In genomic region chr14:35390577-35391387, GRCh38 we compare ENCODE assay signal across 10 cellular contexts. TPM values are rescaled to one million over a fixed set of nuclear protein-coding genes. Genes with fewer than 3 reads are reported as not detected.
DNase-seq lines count a peak whose midpoint lies in the region; ATAC-seq, FAIRE-seq and TF ChIP-seq lines count a peak whose summit lies in the region.
"Had no signal": no experiment of that assay in that cellular context is flagged by ENCODE, and none has a peak within 500 bp of the region (broad histone marks: within the 10 kb centered on the region; RNA-seq: fewer than 3 reads in every experiment).

No MANE protein-coding gene starts in this region.

- no peaks in the 10 kb centered on the region for H3K27me3 Mint-ChIP-seq in activated CD8-positive, alpha-beta memory T cell treated with anti-CD3 and anti-CD28 coated beads, Interleukin-2, amount 10 ng/mL, durations not matched to agents 7 days and 5 days
- no peaks in the 10 kb centered on the region for H3K27me3 Mint-ChIP-seq in stimulated activated naive CD8-positive, alpha-beta T cell treated with anti-CD3 and anti-CD28 coated beads, Interleukin-15, amount 100 ng/mL, for 72 hours

- no peak for TF ChIP-seq CTCF in GM12878 (IDR thresholded peaks at IDR 0.05 in 2 of 3, conservative IDR thresholded peaks at IDR 0.05 in 1 of 3; ENCODE audit: control insufficient read depth in 2 of 3, extremely low read depth in 1 of 3, insufficient read depth in 1 of 3, low read depth in 3 of 3, low read length in 3 of 3)

- no peak overlapping the region for H3K27ac ChIP-seq in GM12878 (ENCODE audit: control insufficient read depth, insufficient read depth)
- H3K27ac ChIP-seq: adrenal gland had no signal

- no peaks in the 10 kb centered on the region for H3K36me3 ChIP-seq in GM12878 (ENCODE audit: control insufficient read depth in 2 of 2, insufficient read depth in 2 of 2, low read length in 1 of 2)
- H3K36me3 ChIP-seq: adrenal gland had no signal

- peak; percentile 13 for FAIRE-seq in GM12878 (lab: Jason Lieb, UNC)

- BruUV-seq in GM12878 (replicated peaks; lab: Mats Ljungman, UMichigan) = no TSS peak

- 51% methylated on average over 9 of the region's 9 CpGs for WGBS in GM12878 (ENCODE audit: insufficient coverage, insufficient replicate concordance, low lambda C conversion rate, missing lambda C conversion rate)

- TF ChIP-seq POLR2A in GM12878 (IDR thresholded peaks at IDR 0.05; ENCODE audit: low read depth, low read length) = no peak

- H3K9me3 Mint-ChIP-seq in activated CD8-positive, alpha-beta memory T cell treated with anti-CD3 and anti-CD28 coated beads, Interleukin-2, amount 10 ng/mL, durations not matched to agents 7 days and 5 days (ENCODE audit: low read depth) = no peaks in the 10 kb centered on the region
- H3K9me3 Mint-ChIP-seq in stimulated activated naive CD8-positive, alpha-beta T cell treated with anti-CD3 and anti-CD28 coated beads, Interleukin-15, amount 100 ng/mL, for 72 hours = no peaks in the 10 kb centered on the region

- no peaks in the 10 kb centered on the region for H3K79me2 ChIP-seq in GM12878 (ENCODE audit: control insufficient read depth, insufficient read depth, low read length)

- no peak for TF ChIP-seq RAD21 in GM12878 (IDR thresholded peaks at IDR 0.05; ENCODE audit: insufficient read depth, low read depth, low read length)

- RAD21 ChIA-PET in GM12878 (lab: Charles Lee; ENCODE audit: unreplicated experiment) = no interaction called here

- no peaks in the 10 kb centered on the region for H4K20me1 ChIP-seq in GM12878 (ENCODE audit: control insufficient read depth, insufficient read depth)

- no peak overlapping the region for H3K27ac Mint-ChIP-seq in activated CD8-positive, alpha-beta memory T cell treated with anti-CD3 and anti-CD28 coated beads, Interleukin-2, amount 10 ng/mL, durations not matched to agents 7 days and 5 days
- H3K27ac Mint-ChIP-seq in stimulated activated naive CD8-positive, alpha-beta T cell treated with anti-CD3 and anti-CD28 coated beads, Interleukin-15, amount 100 ng/mL, for 72 hours = peak overlapping the region in 1 of 2 donors; percentile 79

- peaks cover 24% of the 10 kb centered on the region for H3K4me1 Mint-ChIP-seq in activated CD8-positive, alpha-beta memory T cell treated with anti-CD3 and anti-CD28 coated beads, Interleukin-2, amount 10 ng/mL, durations not matched to agents 7 days and 5 days
- peaks cover 24% of the 10 kb centered on the region for H3K4me1 Mint-ChIP-seq in stimulated activated naive CD8-positive, alpha-beta T cell treated with anti-CD3 and anti-CD28 coated beads, Interleukin-15, amount 100 ng/mL, for 72 hours

- no peaks in the 10 kb centered on the region for H3K4me1 ChIP-seq in GM12878 (ENCODE audit: control insufficient read depth, insufficient read depth, low read length)

- no peaks in the 10 kb centered on the region for H3K9me3 ChIP-seq in GM12878 (replicated peaks; ENCODE audit: control insufficient read depth, insufficient read depth, low read length)
- H3K9me3 ChIP-seq: adrenal gland had no signal

- intact Hi-C loops in GM12878 (cut with micrococcal nuclease; ENCODE audit: unreplicated experiment) = no loop called here

- H3K4me3 ChIP-seq in GM12878 = no peak overlapping the region
- H3K4me3 ChIP-seq: adrenal gland had no signal

- peak; percentile 80 for DNase-seq in activated CD8-positive, alpha-beta memory T cell treated with anti-CD3 and anti-CD28 coated beads, Interleukin-2, amount 10 ng/mL, durations not matched to agents 7 days and 5 days
- no peak for DNase-seq in activated CD8-positive, alpha-beta memory T cell treated with anti-CD3 and anti-CD28 coated beads, Interleukin-2, amount 50 U/mL, for 4 hours
- DNase-seq in HT-29 (ENCODE audit: low spot score) (peak; percentile 61), GM12878 (ENCODE audit: low read depth, low spot score) (no peak), DMS114 treated with DMSO at 0.1 percent for 48 hours (lab: John Stamatoyannopoulos, UW; ENCODE audit: unreplicated experiment) (no peak), cerebellum (ENCODE audit: low spot score) (no peak)
- DNase-seq in stimulated activated naive CD8-positive, alpha-beta T cell treated with anti-CD3 and anti-CD28 coated beads, Interleukin-15, amount 100 ng/mL, for 72 hours = no peak
- DNase-seq: GDM1 had no signal

- H3K4me2 ChIP-seq in GM12878 (ENCODE audit: control insufficient read depth, insufficient read depth) = no peak overlapping the region

- CTCF ChIA-PET in activated CD8-positive, alpha-beta memory T cell treated with anti-CD3 and anti-CD28 coated beads, Interleukin-2, amount 10 ng/mL, durations not matched to agents 7 days and 5 days (lab: Charles Lee) = interaction anchor here (0.8 to 5.1 kb wide), 3 partner anchors 13 to 26 kb away, joined by 3 to 26 read pairs (median 3); partner anchors contain the start of gene NFKBIA
- CTCF ChIA-PET in GM12878 (lab: Yijun Ruan, JAX) = no interaction called here

- POLR2A ChIA-PET in GM12878 (lab: Charles Lee) = no interaction called here

- SMC1A ChIA-PET in GM12878 (lab: Charles Lee; ENCODE audit: uncharacterized antibody, unreplicated experiment) = no interaction called here

- H3K36me3 Mint-ChIP-seq in activated CD8-positive, alpha-beta memory T cell treated with anti-CD3 and anti-CD28 coated beads, Interleukin-2, amount 10 ng/mL, durations not matched to agents 7 days and 5 days = no peaks in the 10 kb centered on the region

- no peak for TF ChIP-seq EP300 in GM12878 (IDR thresholded peaks at IDR 0.05; ENCODE audit: borderline replicate concordance in 1 of 2, control insufficient read depth in 1 of 2, low read depth in 2 of 2, low read length in 2 of 2)

- no peak overlapping the region for H3K4me3 Mint-ChIP-seq in activated CD8-positive, alpha-beta memory T cell treated with anti-CD3 and anti-CD28 coated beads, Interleukin-2, amount 10 ng/mL, durations not matched to agents 7 days and 5 days
- no peak overlapping the region for H3K4me3 Mint-ChIP-seq in stimulated activated naive CD8-positive, alpha-beta T cell treated with anti-CD3 and anti-CD28 coated beads, Interleukin-15, amount 100 ng/mL, for 72 hours

- no peak overlapping the region for H2AFZ ChIP-seq in GM12878 (ENCODE audit: control insufficient read depth, low read depth, low read length)

- in situ Hi-C loops in GM12878 (cut with MboI) = no loop called here

- no peak overlapping the region for H3K9ac ChIP-seq in GM12878 (ENCODE audit: control insufficient read depth, insufficient read depth, low read length)

- H3K27me3 ChIP-seq in GM12878 (replicated peaks in 1 of 2; ENCODE audit: control insufficient read depth in 2 of 2, insufficient read depth in 2 of 2, low read length in 1 of 2) = no peaks in the 10 kb centered on the region
- H3K27me3 ChIP-seq: adrenal gland had no signal

- peak; percentile 88 for ATAC-seq in activated CD8-positive, alpha-beta memory T cell treated with anti-CD3 and anti-CD28 coated beads, Interleukin-2, amount 10 ng/mL, durations not matched to agents 7 days and 5 days
- ATAC-seq in GM12878 (peak; percentile 74), GM18519 (IDR thresholded peaks at IDR 0.05; ENCODE audit: low FRiP score, unreplicated experiment) (no peak)
- peak; percentile 50 for ATAC-seq in stimulated activated naive CD8-positive, alpha-beta T cell treated with anti-CD3 and anti-CD28 coated beads, Interleukin-15, amount 100 ng/mL, for 72 hours

TF ChIP-seq in GM12878, 131 proteins besides CTCF, POLR2A, EP300 and RAD21 (continues in another document):
- TF ChIP-seq JUND (IDR thresholded peaks at IDR 0.05; ENCODE audit: low read depth, low read length) (no peak), RUNX3 (IDR thresholded peaks at IDR 0.05; ENCODE audit: low read length) (peak; percentile 49; the same call in 1 of the 2 replicates), PKNOX1 (IDR thresholded peaks at IDR 0.05) (peak; percentile 76), BHLHE40 (IDR thresholded peaks at IDR 0.05; ENCODE audit: borderline replicate concordance in 1 of 2, low read depth in 2 of 2, low read length in 1 of 2) (0 out of 4 replicates have a peak, but pooled peaks of 1 of the 2 experiments have one; percentile 21)

RNA-seq across cellular contexts. Expression of gene NFKBIA, which starts 13.8 kb away (rescaled TPM):
- 100 to 1,000 TPM in 1 of 2 experiments, 10 to 100 TPM in 1; 82.9 to 245 TPM for total RNA-seq in activated CD8-positive, alpha-beta memory T cell treated with anti-CD3 and anti-CD28 coated beads, Interleukin-2, amount 10 ng/mL, durations not matched to agents 7 days and 5 days
- 116 and 137 TPM in 2 replicates for total RNA-seq in HT-29 (2014; rRNA removed; shearing (Covaris generic))
- total RNA-seq in GM12878 (2013; cell fraction: nucleolus; rRNA removed) = 374 and 384 TPM in 2 replicates
- 383 and 419 TPM in 2 replicates for total RNA-seq in GM12878 (2014; rRNA removed)
- total RNA-seq in GM12878 (2014; rRNA removed; fragmentation: Illumina TruSeq; extraction: Trizol) = 278 and 281 TPM in 2 replicates
- total RNA-seq in GM12878 (2021) = 303 and 309 TPM in 2 replicates
- 104 TPM for polyA plus RNA-seq in GM12878 (2011; ENCODE audit: low read depth)
- polyA plus RNA-seq in GM12878 (2011; rRNA removed) = 149 and 274 TPM in 2 replicates
- polyA plus RNA-seq in GM12878 (2011; cell fraction: cytosol; rRNA removed) = 327 and 351 TPM in 2 replicates
- 803 and 908 TPM in 2 replicates for polyA plus RNA-seq in GM12878 (2011; cell fraction: nucleus; rRNA removed)
- polyA plus RNA-seq in GM12878 (2012) = 177 and 183 TPM in 2 replicates
- polyA plus RNA-seq in GM12878 (2014; fragmentation: Illumina TruSeq; extraction: Trizol) = 218 and 275 TPM in 2 replicates
- 100 to 1,000 TPM; 123 to 159 TPM for polyA plus RNA-seq in GM12878 (2014; fragmentation: Nextera tagmentation; extraction: Ambion mirVana)
- polyA plus RNA-seq in GM12878 (2014; rRNA removed) = 259 and 331 TPM in 2 replicates
- polyA plus RNA-seq in GM12878 (2016; fragmentation: Nextera tagmentation; extraction: Ambion mirVana) = 100 to 1,000 TPM; 187 to 200 TPM
- polyA minus RNA-seq in GM12878 (2011; rRNA and poly(A)+ RNA removed) = 500 and 595 TPM in 2 replicates
- 230 and 243 TPM in 2 replicates for polyA minus RNA-seq in GM12878 (2011; cell fraction: cytosol; rRNA and poly(A)+ RNA removed)
- 702 and 1,107 TPM in 2 replicates for polyA minus RNA-seq in GM12878 (2011; cell fraction: nucleus; rRNA and poly(A)+ RNA removed)
- total RNA-seq in cerebellum = 32.0 TPM

Comparison
In these comparisons a context has a peak if more than half of its experiments do, and no peak if none do; other contexts are left out.
1. DNase-seq: peak in activated CD8-positive, alpha-beta memory T cell treated with anti-CD3 and anti-CD28 coated beads, Interleukin-2, amount 10 ng/mL, durations not matched to agents 7 days and 5 days (single experiment) and HT-29 (single experiment); none in activated CD8-positive, alpha-beta memory T cell treated with anti-CD3 and anti-CD28 coated beads, Interleukin-2, amount 50 U/mL, for 4 hours (single experiment), GM12878 (single experiment), stimulated activated naive CD8-positive, alpha-beta T cell treated with anti-CD3 and anti-CD28 coated beads, Interleukin-15, amount 100 ng/mL, for 72 hours (0 of 2), DMS114 treated with DMSO at 0.1 percent for 48 hours (single experiment) and cerebellum (single experiment).